Comparison of ENCODE assay signal across 16 cellular contexts in genomic region chr2:33042819-33043218, GRCh38.
"Had no signal": no experiment of that assay in that cellular context is flagged by ENCODE, and none has a peak within 500 bp of the region (broad histone marks: within the 10 kb centered on the region; RNA-seq: fewer than 3 reads in every experiment).

No MANE protein-coding gene starts in this region.

- H3K27ac ChIP-seq: thyroid gland had no signal

- H3K27me3 ChIP-seq: thyroid gland had no signal

- H3K4me2 ChIP-seq: smooth muscle cell had no signal

- H3K9me3 ChIP-seq: thyroid gland had no signal

- H3K4me1 ChIP-seq: thyroid gland had no signal

- H3K36me3 ChIP-seq: thyroid gland had no signal

- H3K4me3 ChIP-seq: smooth muscle cell, thyroid gland had no signal

- DNase-seq: activated CD4-positive, alpha-beta T cell treated with anti-CD3 and anti-CD28 coated beads for 1 hour; activated CD4-positive, alpha-beta T cell treated with anti-CD3 and anti-CD28 coated beads, Interleukin-2, amount 50 U/mL, for 1 hour; activated CD8-positive, alpha-beta T cell treated with anti-CD3 and anti-CD28 coated beads, Interleukin-2, amount 10 ng/mL, durations not matched to agents 7 days and 5 days; aorta; central memory CD4-positive, alpha-beta T cell; effector memory CD4-positive, alpha-beta T cell; left ventricle myocardium superior; occipital lobe; stimulated activated CD4-positive, alpha-beta T cell treated with anti-CD3 and anti-CD28 coated beads, Interleukin-15, amount 100 ng/mL, for 24 hours; stimulated activated CD8-positive, alpha-beta memory T cell treated with anti-CD3 and anti-CD28 coated beads, Interleukin-4, amount 100 ng/mL, for 48 hours; stimulated activated naive B cell treated with anti-CD40 and anti-IgM and Interleukin-4, amounts not matched to agents 10 μg/mL and 1 μg/mL and 100 μg/mL, for 72 hours; T-helper 9 cell; thyroid gland had no signal

- ATAC-seq: activated CD8-positive, alpha-beta T cell treated with anti-CD3 and anti-CD28 coated beads, Interleukin-2, amount 10 ng/mL, durations not matched to agents 7 days and 5 days; activated naive CD4-positive, alpha-beta T cell treated with anti-CD3 and anti-CD28 coated beads, Interleukin-2, amount 50 U/mL, for 72 hours; left ventricle myocardium superior; sciatic nerve; stimulated activated naive B cell treated with anti-CD40 and anti-IgM and Interleukin-4, amounts not matched to agents 10 μg/mL and 1 μg/mL and 100 μg/mL, for 72 hours had no signal
